In the genomic region with DNA sequence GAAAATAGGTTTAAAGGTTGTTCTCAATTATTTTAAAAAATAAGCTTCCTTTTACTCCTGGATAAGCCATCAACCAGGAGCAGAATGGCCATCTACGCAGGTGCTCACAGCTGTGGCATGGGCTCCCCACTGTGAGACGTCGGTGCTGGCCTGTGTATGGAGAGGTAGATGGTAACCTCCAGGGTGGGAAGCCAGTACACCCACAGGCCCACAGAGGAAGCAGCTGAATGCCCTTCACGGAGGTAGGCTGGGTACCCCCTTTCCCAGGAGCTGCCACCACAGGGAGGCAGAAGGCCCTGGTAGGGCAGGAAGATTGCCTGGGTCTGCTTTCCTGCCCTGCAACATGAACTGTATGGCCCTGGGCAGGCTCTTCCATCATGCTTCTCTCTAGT, we compare ENCODE assay signal across 11 cellular contexts. TPM values are rescaled to one million over a fixed set of nuclear protein-coding genes. Genes with fewer than 3 reads are reported as not detected.
DNase-seq lines count a peak whose midpoint lies in the region; ATAC-seq and TF ChIP-seq lines count a peak whose summit lies in the region.
"Not testable (repeated sequence)": the region's sequence is repeated elsewhere in the genome, so short reads cannot be mapped to it uniquely, and the experiment has no call there.
"Had no signal": no experiment of that assay in that cellular context is flagged by ENCODE, and none has a peak within 500 bp of the region (broad histone marks: within the 10 kb centered on the region; RNA-seq: fewer than 3 reads in every experiment).

No MANE protein-coding gene starts in this region.

- H3K36me3 ChIP-seq in left ventricle myocardium inferior, result not testable (repeated sequence)

- peaks cover 14% of the 10 kb centered on the region for H3K4me1 ChIP-seq in left ventricle myocardium inferior

- TF ChIP-seq CTCF in CD14-positive monocyte (IDR thresholded peaks at IDR 0.05) (peak; percentile 31), HFFc6 (IDR thresholded peaks at IDR 0.05) (peak; percentile 4; the same call in 1 of the 2 replicates)
- TF ChIP-seq CTCF in left ventricle myocardium inferior (IDR thresholded peaks at IDR 0.05; ENCODE audit: borderline replicate concordance), result not testable (repeated sequence)

- H3K9me3 Mint-ChIP-seq in CD14-positive monocyte; HFFc6; T-cell; activated naive CD4-positive, alpha-beta T cell treated with anti-CD3 and anti-CD28 coated beads for 36 hours; central memory CD8-positive, alpha-beta T cell; stimulated activated effector memory CD8-positive, alpha-beta T cell treated with anti-CD3 and anti-CD28 coated beads, Interleukin-12 subunit alpha, Interleukin-12 subunit beta, amount 100 ng/mL, for 72 hours: not testable (repeated sequence)

- H3K27ac Mint-ChIP-seq in CD14-positive monocyte, HFFc6: not testable (repeated sequence)
- peak overlapping the region; percentile 16 to 40 for H3K27ac Mint-ChIP-seq in T-cell
- H3K27ac Mint-ChIP-seq in activated naive CD4-positive, alpha-beta T cell treated with anti-CD3 and anti-CD28 coated beads for 36 hours, result peak overlapping the region; percentile 8
- peak overlapping the region; percentile 89 for H3K27ac Mint-ChIP-seq in central memory CD8-positive, alpha-beta T cell (ENCODE audit: low read depth)
- H3K27ac Mint-ChIP-seq in stimulated activated effector memory CD8-positive, alpha-beta T cell treated with anti-CD3 and anti-CD28 coated beads, Interleukin-12 subunit alpha, Interleukin-12 subunit beta, amount 100 ng/mL, for 72 hours, result peak overlapping the region; percentile 69

- not testable (repeated sequence) for H3K4me3 Mint-ChIP-seq in CD14-positive monocyte; HFFc6; T-cell; activated naive CD4-positive, alpha-beta T cell treated with anti-CD3 and anti-CD28 coated beads for 36 hours; central memory CD8-positive, alpha-beta T cell; stimulated activated effector memory CD8-positive, alpha-beta T cell treated with anti-CD3 and anti-CD28 coated beads, Interleukin-12 subunit alpha, Interleukin-12 subunit beta, amount 100 ng/mL, for 72 hours

- intact Hi-C loops in CD14-positive monocyte (cut with micrococcal nuclease); left ventricle myocardium inferior (cut with micrococcal nuclease): not testable (repeated sequence)
- intact Hi-C loops in activated naive CD4-positive, alpha-beta T cell treated with anti-CD3 and anti-CD28 coated beads for 36 hours (cut with micrococcal nuclease), result loop anchor here (2.0 kb wide), 1 partner anchor 28 kb away; no protein-coding TSS in a partner anchor

- POLR2A ChIA-PET in T-cell (lab: Charles Lee), result not testable (repeated sequence)

- DNase-seq in CD14-positive monocyte (ENCODE audit: low spot score); HFFc6; T-cell; activated naive CD4-positive, alpha-beta T cell treated with anti-CD3 and anti-CD28 coated beads for 36 hours; central memory CD8-positive, alpha-beta T cell (ENCODE audit: low spot score in 2 of 2); left ventricle myocardium inferior; stimulated activated effector memory CD8-positive, alpha-beta T cell treated with anti-CD3 and anti-CD28 coated beads, Interleukin-12 subunit alpha, Interleukin-12 subunit beta, amount 100 ng/mL, for 72 hours (ENCODE audit: low spot score in 2 of 2): not testable (repeated sequence)

- H3K27me3 Mint-ChIP-seq in CD14-positive monocyte (ENCODE audit: low read depth in 3 of 3); T-cell; activated naive CD4-positive, alpha-beta T cell treated with anti-CD3 and anti-CD28 coated beads for 36 hours (ENCODE audit: low read depth); central memory CD8-positive, alpha-beta T cell: not testable (repeated sequence)
- H3K27me3 Mint-ChIP-seq in HFFc6 (ENCODE audit: insufficient read depth), result peaks cover 17% of the 10 kb centered on the region

- not testable (repeated sequence) for H3K27me3 ChIP-seq in left ventricle myocardium inferior (ENCODE audit: low read depth)

- not testable (repeated sequence) for H3K4me3 ChIP-seq in left ventricle myocardium inferior

- H3K4me1 Mint-ChIP-seq in CD14-positive monocyte; HFFc6 (ENCODE audit: low read depth): not testable (repeated sequence)
- peaks cover 42 to 45% (median 44%) of the 10 kb centered on the region in 3 donors for H3K4me1 Mint-ChIP-seq in T-cell
- peaks cover 30% of the 10 kb centered on the region for H3K4me1 Mint-ChIP-seq in activated naive CD4-positive, alpha-beta T cell treated with anti-CD3 and anti-CD28 coated beads for 36 hours (ENCODE audit: low read depth)
- H3K4me1 Mint-ChIP-seq in central memory CD8-positive, alpha-beta T cell, result peaks cover 29% of the 10 kb centered on the region
- peaks cover 28% of the 10 kb centered on the region for H3K4me1 Mint-ChIP-seq in stimulated activated effector memory CD8-positive, alpha-beta T cell treated with anti-CD3 and anti-CD28 coated beads, Interleukin-12 subunit alpha, Interleukin-12 subunit beta, amount 100 ng/mL, for 72 hours

- not testable (repeated sequence) for H3K36me3 Mint-ChIP-seq in CD14-positive monocyte; HFFc6 (ENCODE audit: low read depth); activated naive CD4-positive, alpha-beta T cell treated with anti-CD3 and anti-CD28 coated beads for 36 hours (ENCODE audit: low read depth); stimulated activated effector memory CD8-positive, alpha-beta T cell treated with anti-CD3 and anti-CD28 coated beads, Interleukin-12 subunit alpha, Interleukin-12 subunit beta, amount 100 ng/mL, for 72 hours
- peaks cover 49% of the 10 kb centered on the region for H3K36me3 Mint-ChIP-seq in T-cell
- peaks cover 28% of the 10 kb centered on the region for H3K36me3 Mint-ChIP-seq in central memory CD8-positive, alpha-beta T cell (ENCODE audit: insufficient read depth)

- H3K27ac ChIP-seq in left ventricle myocardium inferior (replicated peaks), result peak overlapping the region; percentile 36

- peak in 2 of 4 experiments; percentile 32 to 41 for ATAC-seq in T-cell (replicated peaks in 1 of 4)
- not testable (repeated sequence) for ATAC-seq in central memory CD8-positive, alpha-beta T cell (replicated peaks; ENCODE audit: extremely low read depth, poor library complexity, severe bottlenecking)
- ATAC-seq in stimulated activated effector memory CD8-positive, alpha-beta T cell treated with anti-CD3 and anti-CD28 coated beads, Interleukin-12 subunit alpha, Interleukin-12 subunit beta, amount 100 ng/mL, for 72 hours, result peak; percentile 21

- not testable (repeated sequence) for H3K9me3 ChIP-seq in left ventricle myocardium inferior (replicated peaks)

- CTCF ChIA-PET in T-cell (lab: Charles Lee), result interaction anchor here (0.6 to 1.0 kb wide), 3 partner anchors 13 to 229 kb away, joined by 3 to 5 read pairs (median 5); no protein-coding TSS in a partner anchor
- CTCF ChIA-PET in activated naive CD4-positive, alpha-beta T cell treated with anti-CD3 and anti-CD28 coated beads for 36 hours (lab: Charles Lee), result interaction anchor here (0.8 to 2.1 kb wide), 7 partner anchors 8 to 30 kb away, joined by 3 to 7 read pairs (median 4); a partner anchor contains a TSS

RNA-seq across cellular contexts. Expression of a gene that starts 30.4 kb away (rescaled TPM):
- not detected for polyA plus RNA-seq in CD14-positive monocyte
- total RNA-seq in HFFc6 (2021; fragmentation: NEBNext Ultra II Directional; extraction: Animal tissue kit (Norgen Biotek cat#: 25700)), result not detected
- total RNA-seq in T-cell (1 to 10 TPM in 1 of 5 donors, under 1 TPM in 1, not detected in 3; 0.69 to 1.0 TPM), left ventricle myocardium inferior (not detected)
- total RNA-seq in activated naive CD4-positive, alpha-beta T cell treated with anti-CD3 and anti-CD28 coated beads for 36 hours, result not detected
- total RNA-seq: CD4-positive, alpha-beta memory T cell; G401; H7; Right ventricle myocardium inferior had no signal
- polyA plus RNA-seq: CD4-positive, alpha-beta memory T cell had no signal
